24 cellular contexts compared by ENCODE assay signal in the genomic region with DNA sequence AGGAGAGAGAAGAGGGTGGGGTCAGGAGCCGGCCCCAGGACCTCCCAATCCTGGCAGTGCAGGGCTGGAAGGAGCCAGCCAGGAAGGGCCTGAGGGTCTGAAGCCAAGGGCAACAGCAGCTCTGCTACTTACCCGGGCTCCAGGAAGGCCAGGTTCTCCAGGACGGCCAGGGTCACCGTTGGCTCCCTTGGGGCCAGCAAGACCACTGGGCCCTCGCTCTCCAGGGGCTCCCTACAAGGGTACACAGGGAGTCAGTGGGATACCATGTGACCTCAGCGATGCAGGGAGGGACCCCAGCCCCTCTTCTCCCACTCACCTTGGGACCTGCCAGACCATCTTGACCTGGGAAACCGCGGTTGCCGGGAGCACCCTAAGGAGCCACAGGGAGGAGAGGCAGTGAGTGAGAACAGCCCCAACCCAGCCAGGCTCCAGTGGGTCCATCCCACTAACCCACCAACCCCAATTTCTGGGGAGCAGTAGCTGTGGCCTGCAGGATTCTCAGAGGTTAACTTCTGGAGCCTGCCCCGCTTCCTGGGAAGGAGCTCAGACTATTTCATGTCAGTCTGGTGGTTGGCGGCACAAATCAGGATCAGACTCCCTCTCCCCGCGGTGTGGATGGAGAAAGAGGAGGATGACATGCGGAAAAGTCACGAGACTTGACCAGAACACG. TPM values are rescaled to one million over a fixed set of nuclear protein-coding genes. Genes with fewer than 3 reads are reported as not detected.
DNase-seq lines count a peak whose midpoint lies in the region; ATAC-seq, FAIRE-seq and TF ChIP-seq lines count a peak whose summit lies in the region.
"Had no signal": no experiment of that assay in that cellular context is flagged by ENCODE, and none has a peak within 500 bp of the region (broad histone marks: within the 10 kb centered on the region; RNA-seq: fewer than 3 reads in every experiment).

No MANE protein-coding gene starts in this region.

- H3K18ac ChIP-seq in trophoblast cell (ENCODE audit: low read length): no peak overlapping the region

- in situ Hi-C loops in HepG2 (cut with HindIII; ENCODE audit: extremely low pct_ligation_motif_present, low pct_unique_long_range_greater_than_20kb): no loop called here

- H2BK120ac ChIP-seq in trophoblast cell (ENCODE audit: insufficient read depth, low read length, poor library complexity): no peak overlapping the region

- CTCF ChIA-PET in HepG2 (lab: Yijun Ruan, JAX; ENCODE audit: low intra/inter-chr PET ratio, low total read pairs): no interaction called here

- H3K23ac ChIP-seq in trophoblast cell (ENCODE audit: low read length): no peak overlapping the region

- H4K91ac ChIP-seq in trophoblast cell (ENCODE audit: low read depth, low read length): peak overlapping the region; percentile 13

- H3K36me3 ChIP-seq in HepG2 (replicated peaks in 1 of 2; ENCODE audit: control insufficient read depth in 1 of 2, insufficient read depth in 2 of 2, low read length in 2 of 2) (no peaks in the 10 kb centered on the region), trophoblast cell (ENCODE audit: control insufficient read depth in 1 of 2, insufficient read depth in 2 of 2, low read length in 2 of 2) (peaks cover 64 to 74% of the 10 kb centered on the region in 2 experiments)
- H3K36me3 ChIP-seq: BLaER1 had no signal

- TF ChIP-seq RAD21 in HepG2 (CRISPR knock-in tag; IDR thresholded peaks at IDR 0.05): no peak

- H3K9ac ChIP-seq in HepG2 (ENCODE audit: insufficient read depth, low read depth, low read length): no peak overlapping the region
- no peak overlapping the region for H3K9ac ChIP-seq in trophoblast cell (ENCODE audit: low read length)
- H3K9ac ChIP-seq: BLaER1 had no signal

- no peak for TF ChIP-seq EP300 in HepG2 (IDR thresholded peaks at IDR 0.05; ENCODE audit: low read depth in 2 of 2, low read length in 2 of 2)
- no peak for TF ChIP-seq EP300 in HepG2 (CRISPR knock-in tag; IDR thresholded peaks at IDR 0.05; ENCODE audit: borderline replicate concordance)

- no peak overlapping the region for H3K4me3 ChIP-seq in HepG2 (replicated peaks in 1 of 3; ENCODE audit: insufficient read depth in 1 of 3, low read depth in 2 of 3, low read length in 3 of 3)
- no peak overlapping the region for H3K4me3 ChIP-seq in trophoblast cell (ENCODE audit: low read depth, low read length)
- H3K4me3 ChIP-seq: A549, BLaER1, GM12878 had no signal

- no peak overlapping the region for H2AK5ac ChIP-seq in trophoblast cell (ENCODE audit: low read length)

- H2AFZ ChIP-seq in HepG2 (ENCODE audit: low read length) (no peak overlapping the region), trophoblast cell (ENCODE audit: insufficient read depth, low read length, poor library complexity) (no peak overlapping the region)

- H3K27me3 ChIP-seq in HepG2 (ENCODE audit: control insufficient read depth in 1 of 2, insufficient read depth in 2 of 2, low read length in 2 of 2): peaks cover 0 to 4% of the 10 kb centered on the region in 2 experiments; a peak in 1 of 5 replicates
- no peaks in the 10 kb centered on the region for H3K27me3 ChIP-seq in trophoblast cell (ENCODE audit: insufficient read depth, low read length)
- H3K27me3 ChIP-seq: BLaER1 had no signal

- POLR2A ChIA-PET in HepG2 (lab: Yijun Ruan, JAX): no interaction called here

- no peak for TF ChIP-seq CTCF in HepG2 (CRISPR knock-in tag; IDR thresholded peaks at IDR 0.05)

- H3K4me1 ChIP-seq in HepG2 (ENCODE audit: insufficient read depth, low read length) (peaks cover 13% of the 10 kb centered on the region), trophoblast cell (ENCODE audit: control insufficient read depth in 1 of 2, insufficient read depth in 2 of 2, low read length in 2 of 2) (peaks cover 15 to 21% of the 10 kb centered on the region in 2 experiments)
- H3K4me1 ChIP-seq: A549 had no signal

- FAIRE-seq in HepG2 (lab: Jason Lieb, UNC): no peak
- FAIRE-seq: A549, GM12878 had no signal

- no peaks in the 10 kb centered on the region for H4K20me1 ChIP-seq in HepG2 (ENCODE audit: insufficient read depth, low read length)
- H4K20me1 ChIP-seq: BLaER1 had no signal

- no peak overlapping the region for H2BK5ac ChIP-seq in trophoblast cell (ENCODE audit: low read depth, low read length, poor library complexity)

- intact Hi-C loops in HepG2 (cut with micrococcal nuclease; ENCODE audit: unreplicated experiment): no loop called here

- H3K79me2 ChIP-seq in HepG2 (ENCODE audit: insufficient read depth, low read length) (no peaks in the 10 kb centered on the region), trophoblast cell (ENCODE audit: control insufficient read depth, insufficient read depth, low read length, poor library complexity) (peaks cover 2% of the 10 kb centered on the region)

- no peaks in the 10 kb centered on the region for H3K9me3 ChIP-seq in HepG2 (ENCODE audit: low read length)
- H3K9me3 ChIP-seq in trophoblast cell (ENCODE audit: insufficient read depth, low read depth, low read length): peaks cover 6% of the 10 kb centered on the region
- H3K9me3 ChIP-seq: A549, BLaER1 had no signal

- H3K79me1 ChIP-seq in trophoblast cell (ENCODE audit: low read length): peaks cover 19% of the 10 kb centered on the region

- WGBS in HepG2 (ENCODE audit: low lambda C conversion rate): 57% methylated on average over 8 of the region's 16 CpGs
- no CpG with 5 or more reads among the region's 16 CpGs for WGBS in trophoblast cell (ENCODE audit: extremely low coverage, insufficient coverage, insufficient read length)

- no TSS peak for BruUV-seq in HepG2 (replicated peaks; lab: Mats Ljungman, UMichigan)

- H2BK12ac ChIP-seq in trophoblast cell (ENCODE audit: low read length): peak overlapping the region; percentile 32

- no peak overlapping the region for H3K14ac ChIP-seq in trophoblast cell (ENCODE audit: low read length)

- TF ChIP-seq POLR2A in HepG2 (IDR thresholded peaks at IDR 0.05; ENCODE audit: insufficient read depth in 1 of 2, low read depth in 2 of 2, low read length in 2 of 2): no peak

- no peak for ATAC-seq in HepG2
- no peak for ATAC-seq in HG03432 (IDR thresholded peaks at IDR 0.05; ENCODE audit: unreplicated experiment)
- ATAC-seq: A549, GM12878 had no signal

- H4K12ac ChIP-seq in trophoblast cell (ENCODE audit: low read depth, low read length): no peak overlapping the region

- H4K8ac ChIP-seq in trophoblast cell (ENCODE audit: low read depth, low read length): no peak overlapping the region

- H3K4ac ChIP-seq in trophoblast cell (ENCODE audit: low read depth, low read length): no peak overlapping the region

- H3K27ac ChIP-seq in HepG2 (ENCODE audit: extremely low read length, insufficient read depth, low read length) (no peak overlapping the region), trophoblast cell (ENCODE audit: low read depth, low read length) (no peak overlapping the region)
- H3K27ac ChIP-seq: 22Rv1, A549, BLaER1, HL-60 had no signal

- peak; percentile 55 for DNase-seq in activated effector memory CD4-positive, alpha-beta T cell treated with anti-CD3 and anti-CD28 coated beads, Interleukin-2, amount 50 U/mL, for 16 hours
- DNase-seq in activated effector memory CD4-positive, alpha-beta T cell treated with Interleukin-2 at 50 U/mL for 16 hours: no peak
- DNase-seq in HepG2 (ENCODE audit: low spot score): no peak
- no peak for DNase-seq in trophoblast cell
- no peak for DNase-seq in activated CD4-positive, alpha-beta T cell treated with anti-CD3 and anti-CD28 coated beads, Interleukin-2, amount 50 U/mL, for 48 hours
- DNase-seq in NCI-H1048 (lab: John Stamatoyannopoulos, UW): no peak
- DNase-seq in globus pallidus (ENCODE audit: low spot score): no peak
- DNase-seq: CD4-positive, CD25-positive, alpha-beta regulatory T cell; COR-L47; DMS 273 treated with DMSO at 0.1 percent for 48 hours; DMS53; DND-41; EL; GOT3; H9; IMR-90 had no signal

- H3K4me2 ChIP-seq in HepG2 (ENCODE audit: low read depth, low read length): no peak overlapping the region
- no peak overlapping the region for H3K4me2 ChIP-seq in trophoblast cell (ENCODE audit: low read length)
- H3K4me2 ChIP-seq: A549 had no signal

RNA-seq across cellular contexts. Expression of gene COL2A1, which starts 18.5 kb away (rescaled TPM):
- total RNA-seq in HepG2 (2016; rRNA removed; fragmentation: Illumina TruSeq; extraction: Trizol): 9.2 and 38.3 TPM in 2 replicates
- 1.1 and 3.1 TPM in 2 replicates for total RNA-seq in HepG2 (2016; cell fraction: cytosol; rRNA removed; fragmentation: Illumina TruSeq; extraction: Trizol; ENCODE audit: low read depth)
- total RNA-seq in HepG2 (2016; cell fraction: insoluble cytoplasmic fraction; rRNA removed; fragmentation: Illumina TruSeq; extraction: Trizol): 6.6 and 41.7 TPM in 2 replicates
- 3.6 and 4.1 TPM in 2 replicates for total RNA-seq in HepG2 (2016; cell fraction: membrane; rRNA removed; fragmentation: Illumina TruSeq; extraction: Trizol)
- 44.6 and 58.3 TPM in 2 replicates for total RNA-seq in HepG2 (2016; cell fraction: nucleus; rRNA removed; fragmentation: Illumina TruSeq; extraction: Trizol)
- 7.4 and 9.8 TPM in 2 replicates for polyA plus RNA-seq in HepG2 (2011; rRNA removed)
- 4.1 and 4.4 TPM in 2 replicates for polyA plus RNA-seq in HepG2 (2011; cell fraction: cytosol; rRNA removed)
- 113 and 136 TPM in 2 replicates for polyA plus RNA-seq in HepG2 (2011; cell fraction: nucleus; rRNA removed)
- polyA plus RNA-seq in HepG2 (2012): 7.6 and 8.6 TPM in 2 replicates
- 0.91 and 1.3 TPM in 2 replicates for polyA plus RNA-seq in HepG2 (2016; cell fraction: cytosol; fragmentation: Illumina TruSeq; extraction: Trizol; ENCODE audit: low read depth)
- 5.7 and 8.4 TPM in 2 replicates for polyA plus RNA-seq in HepG2 (2016; cell fraction: insoluble cytoplasmic fraction; fragmentation: Illumina TruSeq; extraction: Trizol; ENCODE audit: low read depth)
- 1.5 and 2.1 TPM in 2 replicates for polyA plus RNA-seq in HepG2 (2016; cell fraction: membrane; fragmentation: Illumina TruSeq; extraction: Trizol; ENCODE audit: low read depth)
- 114 and 115 TPM in 2 replicates for polyA plus RNA-seq in HepG2 (2016; cell fraction: nucleus; fragmentation: Illumina TruSeq; extraction: Trizol; ENCODE audit: insufficient read depth, low read depth)
- polyA minus RNA-seq in HepG2 (2011; rRNA and poly(A)+ RNA removed; ENCODE audit: low replicate concordance): 7.1 TPM in 1 of 2 replicates, not detected in the other
- 4.7 and 7.3 TPM in 2 replicates for polyA minus RNA-seq in HepG2 (2011; cell fraction: cytosol; rRNA and poly(A)+ RNA removed)
- 12.5 and 15.2 TPM in 2 replicates for polyA minus RNA-seq in HepG2 (2011; cell fraction: nucleus; rRNA and poly(A)+ RNA removed)
- 72.0 and 81.5 TPM in 2 replicates for polyA plus RNA-seq in trophoblast cell (2013)
- total RNA-seq: CD4-positive, CD25-positive, alpha-beta regulatory T cell; CD8-positive, alpha-beta memory T cell; IMR-90 had no signal
- polyA plus RNA-seq: AG04450; CD4-positive, CD25-positive, alpha-beta regulatory T cell; CD8-positive, alpha-beta memory T cell had no signal

RNA-seq across cellular contexts. Expression of gene TMEM106C, which starts 22.3 kb away (rescaled TPM):
- total RNA-seq in HepG2 (2016; rRNA removed; fragmentation: Illumina TruSeq; extraction: Trizol): 132 and 134 TPM in 2 replicates
- 140 and 199 TPM in 2 replicates for total RNA-seq in HepG2 (2016; cell fraction: cytosol; rRNA removed; fragmentation: Illumina TruSeq; extraction: Trizol; ENCODE audit: low read depth)
- 131 and 142 TPM in 2 replicates for total RNA-seq in HepG2 (2016; cell fraction: insoluble cytoplasmic fraction; rRNA removed; fragmentation: Illumina TruSeq; extraction: Trizol)
- 222 and 263 TPM in 2 replicates for total RNA-seq in HepG2 (2016; cell fraction: membrane; rRNA removed; fragmentation: Illumina TruSeq; extraction: Trizol)
- total RNA-seq in HepG2 (2016; cell fraction: nucleus; rRNA removed; fragmentation: Illumina TruSeq; extraction: Trizol): 69.5 and 82.9 TPM in 2 replicates
- 191 and 192 TPM in 2 replicates for polyA plus RNA-seq in HepG2 (2011; rRNA removed)
- 141 and 173 TPM in 2 replicates for polyA plus RNA-seq in HepG2 (2011; cell fraction: cytosol; rRNA removed)
- 103 and 125 TPM in 2 replicates for polyA plus RNA-seq in HepG2 (2011; cell fraction: nucleus; rRNA removed)
- polyA plus RNA-seq in HepG2 (2012): 67.2 and 83.0 TPM in 2 replicates
- 208 and 285 TPM in 2 replicates for polyA plus RNA-seq in HepG2 (2016; cell fraction: cytosol; fragmentation: Illumina TruSeq; extraction: Trizol; ENCODE audit: low read depth)
- 129 and 148 TPM in 2 replicates for polyA plus RNA-seq in HepG2 (2016; cell fraction: insoluble cytoplasmic fraction; fragmentation: Illumina TruSeq; extraction: Trizol; ENCODE audit: low read depth)
- 221 and 275 TPM in 2 replicates for polyA plus RNA-seq in HepG2 (2016; cell fraction: membrane; fragmentation: Illumina TruSeq; extraction: Trizol; ENCODE audit: low read depth)
- polyA plus RNA-seq in HepG2 (2016; cell fraction: nucleus; fragmentation: Illumina TruSeq; extraction: Trizol; ENCODE audit: insufficient read depth, low read depth): 107 and 122 TPM in 2 replicates
- polyA minus RNA-seq in HepG2 (2011; rRNA and poly(A)+ RNA removed; ENCODE audit: low replicate concordance): 179 and 1,095 TPM in 2 replicates
- 43.2 and 44.5 TPM in 2 replicates for polyA minus RNA-seq in HepG2 (2011; cell fraction: cytosol; rRNA and poly(A)+ RNA removed)
- 81.1 and 92.5 TPM in 2 replicates for polyA minus RNA-seq in HepG2 (2011; cell fraction: nucleus; rRNA and poly(A)+ RNA removed)
- polyA plus RNA-seq in trophoblast cell (2013): 56.8 and 62.0 TPM in 2 replicates
